1 cellular context compared by ENCODE assay signal in the genomic region with DNA sequence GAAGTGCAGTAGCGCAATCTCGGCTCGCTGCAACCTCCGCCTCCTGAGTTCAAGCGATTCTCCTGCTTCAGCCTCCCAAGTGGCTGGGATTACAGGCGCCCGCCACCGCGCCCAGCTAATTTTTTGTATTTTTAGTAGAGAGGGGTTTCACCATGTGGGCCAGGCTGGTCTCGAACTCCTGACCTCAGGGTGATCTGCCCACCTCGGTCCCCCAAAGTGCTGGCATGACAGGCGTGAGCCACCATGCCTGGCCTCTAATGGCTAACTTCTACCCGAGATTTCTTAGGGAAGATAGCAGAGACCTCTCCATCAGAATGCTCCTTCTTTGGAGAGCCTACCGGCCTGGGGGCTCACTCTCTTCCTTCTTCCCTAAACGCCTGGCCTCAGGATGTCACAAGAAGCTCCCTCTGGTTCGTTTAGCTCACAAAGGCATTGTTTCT.
TF ChIP-seq lines count a peak whose summit lies in the region.

No MANE protein-coding gene starts in this region.

TF ChIP-seq in HepG2, 621 proteins besides CTCF, POLR2A, EP300 and RAD21:
- TF ChIP-seq IRX3 (CRISPR knock-in tag; IDR thresholded peaks at IDR 0.05; ENCODE audit: borderline replicate concordance, low read depth) (0 out of 2 replicates have a peak, but pooled peaks have one; percentile 31), ZNF574 (CRISPR knock-in tag; IDR thresholded peaks at IDR 0.05) (0 out of 2 replicates have a peak, but pooled peaks have one; percentile 44), SNAPC4 (CRISPR knock-in tag; IDR thresholded peaks at IDR 0.05) (peak; percentile 68; the same call in 1 of the 2 replicates), ZNF232 (CRISPR knock-in tag; IDR thresholded peaks at IDR 0.05; ENCODE audit: borderline replicate concordance) (0 out of 2 replicates have a peak, but pooled peaks have one; percentile 12), ZNF441 (CRISPR knock-in tag; IDR thresholded peaks at IDR 0.05; ENCODE audit: borderline replicate concordance) (peak; percentile 6; the same call in 1 of the 2 replicates), KAT7 (CRISPR knock-in tag; IDR thresholded peaks at IDR 0.05; ENCODE audit: borderline replicate concordance) (0 out of 2 replicates have a peak, but pooled peaks have one; percentile 21), ARID2 (CRISPR knock-in tag; IDR thresholded peaks at IDR 0.05; ENCODE audit: borderline replicate concordance) (0 out of 2 replicates have a peak, but pooled peaks have one; percentile 6), ZNF670 (CRISPR knock-in tag; IDR thresholded peaks at IDR 0.05; ENCODE audit: borderline replicate concordance) (0 out of 2 replicates have a peak, but pooled peaks have one; percentile 28), ZNF883 (CRISPR knock-in tag; IDR thresholded peaks at IDR 0.05; ENCODE audit: not compliant biosample characterization) (peak; percentile 2), KDM5A (IDR thresholded peaks at IDR 0.05; ENCODE audit: borderline replicate concordance, low read length) (peak; percentile 19; the same call in 1 of the 2 replicates), JARID2 (CRISPR knock-in tag; IDR thresholded peaks at IDR 0.05; ENCODE audit: insufficient replicate concordance) (peak; percentile 14), CBFB (CRISPR knock-in tag; IDR thresholded peaks at IDR 0.05) (0 out of 2 replicates have a peak, but pooled peaks have one; percentile 3), ZNF891 (CRISPR knock-in tag; IDR thresholded peaks at IDR 0.05) (peak; percentile 24; the same call in 1 of the 2 replicates), CAMTA2 (CRISPR knock-in tag; IDR thresholded peaks at IDR 0.05; ENCODE audit: borderline replicate concordance) (peak; percentile 11; the same call in 1 of the 2 replicates), ZFP82 (CRISPR knock-in tag; IDR thresholded peaks at IDR 0.05; ENCODE audit: borderline replicate concordance) (peak; percentile 35; the same call in 1 of the 2 replicates), ZNF460 (CRISPR knock-in tag; IDR thresholded peaks at IDR 0.05; ENCODE audit: borderline replicate concordance) (peak; percentile 63; the same call in 1 of the 2 replicates)
- TF ChIP-seq, protein P1, sequence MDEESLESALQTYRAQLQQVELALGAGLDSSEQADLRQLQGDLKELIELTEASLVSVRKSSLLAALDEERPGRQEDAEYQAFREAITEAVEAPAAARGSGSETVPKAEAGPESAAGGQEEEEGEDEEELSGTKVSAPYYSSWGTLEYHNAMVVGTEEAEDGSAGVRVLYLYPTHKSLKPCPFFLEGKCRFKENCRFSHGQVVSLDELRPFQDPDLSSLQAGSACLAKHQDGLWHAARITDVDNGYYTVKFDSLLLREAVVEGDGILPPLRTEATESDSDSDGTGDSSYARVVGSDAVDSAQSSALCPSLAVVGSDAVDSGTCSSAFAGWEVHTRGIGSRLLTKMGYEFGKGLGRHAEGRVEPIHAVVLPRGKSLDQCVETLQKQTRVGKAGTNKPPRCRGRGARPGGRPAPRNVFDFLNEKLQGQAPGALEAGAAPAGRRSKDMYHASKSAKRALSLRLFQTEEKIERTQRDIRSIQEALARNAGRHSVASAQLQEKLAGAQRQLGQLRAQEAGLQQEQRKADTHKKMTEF (CRISPR knock-in tag; IDR thresholded peaks at IDR 0.05) = peak; percentile 2; the same call in 1 of the 2 replicates
- TF ChIP-seq, protein P2, sequence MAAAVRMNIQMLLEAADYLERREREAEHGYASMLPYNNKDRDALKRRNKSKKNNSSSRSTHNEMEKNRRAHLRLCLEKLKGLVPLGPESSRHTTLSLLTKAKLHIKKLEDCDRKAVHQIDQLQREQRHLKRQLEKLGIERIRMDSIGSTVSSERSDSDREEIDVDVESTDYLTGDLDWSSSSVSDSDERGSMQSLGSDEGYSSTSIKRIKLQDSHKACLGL (CRISPR knock-in tag; IDR thresholded peaks at IDR 0.05) = 0 out of 2 replicates have a peak, but pooled peaks have one; percentile 24
- TF ChIP-seq, protein P3, sequence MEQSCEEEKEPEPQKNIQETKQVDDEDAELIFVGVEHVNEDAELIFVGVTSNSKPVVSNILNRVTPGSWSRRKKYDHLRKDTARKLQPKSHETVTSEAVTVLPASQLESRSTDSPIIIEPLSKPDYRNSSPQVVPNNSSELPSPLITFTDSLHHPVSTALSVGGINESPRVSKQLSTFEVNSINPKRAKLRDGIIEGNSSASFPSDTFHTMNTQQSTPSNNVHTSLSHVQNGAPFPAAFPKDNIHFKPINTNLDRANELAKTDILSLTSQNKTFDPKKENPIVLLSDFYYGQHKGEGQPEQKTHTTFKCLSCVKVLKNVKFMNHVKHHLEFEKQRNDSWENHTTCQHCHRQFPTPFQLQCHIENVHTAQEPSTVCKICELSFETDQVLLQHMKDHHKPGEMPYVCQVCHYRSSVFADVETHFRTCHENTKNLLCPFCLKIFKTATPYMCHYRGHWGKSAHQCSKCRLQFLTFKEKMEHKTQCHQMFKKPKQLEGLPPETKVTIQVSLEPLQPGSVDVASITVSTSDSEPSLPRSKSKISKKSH (CRISPR knock-in tag; IDR thresholded peaks at IDR 0.05; ENCODE audit: borderline replicate concordance) = 0 out of 2 replicates have a peak, but pooled peaks have one; percentile 10
